23 cellular contexts compared by ENCODE assay signal in the genomic region with DNA sequence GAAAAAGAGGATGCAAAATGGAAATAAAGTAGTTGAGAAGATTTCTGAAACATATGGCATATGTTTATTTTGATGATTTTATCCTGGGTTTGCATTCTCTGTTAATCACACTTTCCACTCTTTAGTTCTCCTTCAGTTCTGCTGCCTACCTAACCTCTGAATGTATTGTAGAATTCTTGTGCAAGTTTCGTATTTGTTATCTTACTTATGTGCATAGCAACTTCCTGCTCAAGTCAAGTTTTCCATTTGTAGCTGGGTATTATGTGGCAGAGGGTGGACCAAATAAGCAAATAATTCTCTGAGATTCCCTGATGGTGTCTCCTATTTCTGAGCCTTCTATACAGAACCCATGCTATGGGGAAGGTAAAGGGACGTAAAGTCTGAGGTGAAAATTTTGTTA.
"Had no signal": no experiment of that assay in that cellular context is flagged by ENCODE, and none has a peak within 500 bp of the region (broad histone marks: within the 10 kb centered on the region; RNA-seq: fewer than 3 reads in every experiment).

No MANE protein-coding gene starts in this region.

- H3K4me3 ChIP-seq: K562 had no signal

- DNase-seq: Kasumi-1, MM.1S, NCI-H1092 treated with DMSO at 0.1 percent for 48 hours, NCI-H1436, NCI-H187, NCI-H2029, NCI-H2081 treated with DMSO at 0.1 percent for 48 hours, NCI-H2171, NCI-H226, NCI-H446, NCI-H510A, NCI-H524 treated with DMSO at 0.1 percent for 48 hours, NCI-H69, NCI-H774, PC-3, SHP77, SK-N-SH had no signal

- H3K9me3 ChIP-seq: SK-N-SH had no signal

- H3K36me3 Mint-ChIP-seq: IgD-negative memory B cell had no signal

- H3K27ac Mint-ChIP-seq: IgD-negative memory B cell had no signal

- ATAC-seq: K562, Panc1, PC-3 had no signal

- H3K4me3 Mint-ChIP-seq: IgD-negative memory B cell had no signal

- H3K4me1 Mint-ChIP-seq: IgD-negative memory B cell had no signal

- H3K27ac ChIP-seq: HL-60, KMS-11, RWPE1 had no signal

- H3K9ac ChIP-seq: KMS-11, SK-N-SH had no signal

- H3K27me3 Mint-ChIP-seq: IgD-negative memory B cell had no signal

- H3K4me2 ChIP-seq: KMS-11, SK-N-SH had no signal
